8 cellular contexts compared by ENCODE assay signal in the genomic region with DNA sequence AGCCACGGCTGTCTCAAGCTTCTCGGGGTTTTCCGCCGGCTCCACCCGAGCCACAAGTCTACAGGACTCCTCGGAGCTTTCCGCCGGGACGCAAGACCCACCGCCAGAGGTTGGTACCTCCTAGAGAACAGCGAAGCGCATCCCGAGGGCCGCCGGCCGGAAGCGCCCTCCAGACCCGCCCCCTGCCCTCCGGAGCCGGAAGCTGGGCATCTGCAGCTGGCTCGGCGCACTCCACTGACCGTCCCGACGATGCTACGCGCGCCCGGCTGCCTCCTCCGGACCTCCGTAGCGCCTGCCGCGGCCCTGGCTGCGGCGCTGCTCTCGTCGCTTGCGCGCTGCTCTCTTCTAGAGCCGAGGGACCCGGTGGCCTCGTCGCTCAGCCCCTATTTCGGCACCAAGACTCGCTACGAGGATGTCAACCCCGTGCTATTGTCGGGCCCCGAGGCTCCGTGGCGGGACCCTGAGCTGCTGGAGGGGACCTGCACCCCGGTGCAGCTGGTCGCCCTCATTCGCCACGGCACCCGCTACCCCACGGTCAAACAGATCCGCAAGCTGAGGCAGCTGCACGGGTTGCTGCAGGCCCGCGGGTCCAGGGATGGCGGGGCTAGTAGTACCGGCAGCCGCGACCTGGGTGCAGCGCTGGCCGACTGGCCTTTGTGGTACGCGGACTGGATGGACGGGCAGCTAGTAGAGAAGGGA. TPM values are rescaled to one million over a fixed set of nuclear protein-coding genes. Genes with fewer than 3 reads are reported as not detected.
A peak's percentile ranks its signal among the peaks of the same experiment; 100 is the strongest.
DNase-seq lines count a peak whose midpoint lies in the region; ATAC-seq and TF ChIP-seq lines count a peak whose summit lies in the region.

A gene with protein sequence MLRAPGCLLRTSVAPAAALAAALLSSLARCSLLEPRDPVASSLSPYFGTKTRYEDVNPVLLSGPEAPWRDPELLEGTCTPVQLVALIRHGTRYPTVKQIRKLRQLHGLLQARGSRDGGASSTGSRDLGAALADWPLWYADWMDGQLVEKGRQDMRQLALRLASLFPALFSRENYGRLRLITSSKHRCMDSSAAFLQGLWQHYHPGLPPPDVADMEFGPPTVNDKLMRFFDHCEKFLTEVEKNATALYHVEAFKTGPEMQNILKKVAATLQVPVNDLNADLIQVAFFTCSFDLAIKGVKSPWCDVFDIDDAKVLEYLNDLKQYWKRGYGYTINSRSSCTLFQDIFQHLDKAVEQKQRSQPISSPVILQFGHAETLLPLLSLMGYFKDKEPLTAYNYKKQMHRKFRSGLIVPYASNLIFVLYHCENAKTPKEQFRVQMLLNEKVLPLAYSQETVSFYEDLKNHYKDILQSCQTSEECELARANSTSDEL (plus strand): TSS at position 227 of the 699 bp plus-strand sequence. CDS start 23 bp downstream, at position 250.

- intact Hi-C loops in mucosa of descending colon (cut with DNase I, micrococcal nuclease): no loop called here

- no peaks in the 10 kb centered on the region for H3K36me3 ChIP-seq in mucosa of descending colon (ENCODE audit: low read depth)

- ATAC-seq in GM19468 (IDR thresholded peaks at IDR 0.05; ENCODE audit: extremely low read depth, unreplicated experiment): peak; percentile 87
- ATAC-seq in mucosa of descending colon: peak; percentile 96

- peaks cover 13% of the 10 kb centered on the region for H3K4me1 ChIP-seq in mucosa of descending colon (ENCODE audit: low read depth)

- DNase-seq in D341Med (ENCODE audit: low spot score) (peak; percentile 86), HS-27A (ENCODE audit: low read depth) (peak; percentile 29), OCI-M1 (lab: John Stamatoyannopoulos, UW) (peak; percentile 96), epithelial cell of proximal tubule (ENCODE audit: low read depth) (no peak), mucosa of descending colon (peak; percentile 82 to 88 (median 87))
- DNase-seq in activated T-cell treated with anti-CD3 and anti-CD28 coated beads, Interleukin-2, amount 50 U/mL, for 1 hour: peak; percentile 75
- peak; percentile 91 for DNase-seq in stimulated activated CD8-positive, alpha-beta memory T cell treated with anti-CD3 and anti-CD28 coated beads, Interleukin-4, amount 100 ng/mL, for 48 hours

- H3K4me3 ChIP-seq in epithelial cell of proximal tubule (ENCODE audit: low read depth, low read length): peak within 1 kb of the TSS; percentile 87
- peak within 1 kb of the TSS; percentile 83 for H3K4me3 ChIP-seq in mucosa of descending colon

- TF ChIP-seq CTCF in epithelial cell of proximal tubule (conservative IDR thresholded peaks at IDR 0.05; ENCODE audit: low read depth, low read length): no peak
- no peak for TF ChIP-seq CTCF in mucosa of descending colon (IDR thresholded peaks at IDR 0.05)

- H3K9me3 ChIP-seq in mucosa of descending colon: no peaks in the 10 kb centered on the region

RNA-seq across cellular contexts. Expression of the gene that starts here (rescaled TPM):
- total RNA-seq in epithelial cell of proximal tubule (29.3 and 29.9 TPM in 2 replicates), mucosa of descending colon (10 to 100 TPM; 12.0 to 28.3 (median 20.8) TPM)
